Comparison of ENCODE assay signal across 1 cellular context in genomic region chr3:147423601-147424324, GRCh38.
TF ChIP-seq lines count a peak whose summit lies in the region.

No MANE protein-coding gene starts in this region.

TF ChIP-seq in H1, 55 proteins besides CTCF, POLR2A, EP300 and RAD21 (continued from another document):
- TF ChIP-seq TAF1 (IDR thresholded peaks at IDR 0.05; ENCODE audit: low read depth, low read length) = no peak
- TF ChIP-seq BCL11A (IDR thresholded peaks at IDR 0.05; ENCODE audit: low read depth in 2 of 2, low read length in 2 of 2) = no peak
- no peak for TF ChIP-seq TBP (IDR thresholded peaks at IDR 0.05; ENCODE audit: low read depth, low read length)
- no peak for TF ChIP-seq BRCA1 (IDR thresholded peaks at IDR 0.05; ENCODE audit: low read depth, low read length)
- TF ChIP-seq FOSL1 (IDR thresholded peaks at IDR 0.05; ENCODE audit: insufficient read depth, low read depth, low read length) = no peak
- TF ChIP-seq RXRA (IDR thresholded peaks at IDR 0.05; ENCODE audit: insufficient read depth, low read depth, low read length) = no peak
- TF ChIP-seq KDM1A (IDR thresholded peaks at IDR 0.05; ENCODE audit: borderline replicate concordance, low read length) = no peak
- TF ChIP-seq POU5F1 (IDR thresholded peaks at IDR 0.05; ENCODE audit: low read depth, low read length) = no peak
- TF ChIP-seq SRF (IDR thresholded peaks at IDR 0.05; ENCODE audit: low read depth, low read length) = no peak
- TF ChIP-seq EZH2 (IDR thresholded peaks at IDR 0.05; ENCODE audit: low read depth, low read length, severe bottlenecking) = peak; percentile 93
- no peak for TF ChIP-seq GTF2F1 (IDR thresholded peaks at IDR 0.05; ENCODE audit: borderline replicate concordance, low read depth, low read length)
- no peak for TF ChIP-seq NANOG (IDR thresholded peaks at IDR 0.05; ENCODE audit: insufficient read depth, low read depth, low read length, poor library complexity, severe bottlenecking)
- no peak for TF ChIP-seq EGR1 (IDR thresholded peaks at IDR 0.05; ENCODE audit: borderline replicate concordance, low read depth, low read length)
- TF ChIP-seq ATF2 (IDR thresholded peaks at IDR 0.05; ENCODE audit: low read length) = no peak
- TF ChIP-seq SAP30 (IDR thresholded peaks at IDR 0.05; ENCODE audit: insufficient read depth, insufficient replicate concordance, low read length) = no peak
- TF ChIP-seq CEBPB (IDR thresholded peaks at IDR 0.05; ENCODE audit: low read depth, low read length) = no peak
- TF ChIP-seq JUND (IDR thresholded peaks at IDR 0.05; ENCODE audit: low read length) = no peak
- TF ChIP-seq SUZ12 (IDR thresholded peaks at IDR 0.05; ENCODE audit: low read length) = peak; percentile 96
- TF ChIP-seq RBBP5 (IDR thresholded peaks at IDR 0.05; ENCODE audit: borderline replicate concordance, low read depth, low read length) = no peak
- TF ChIP-seq CREB1 (IDR thresholded peaks at IDR 0.05) = no peak
- peak; percentile 17 for TF ChIP-seq KDM4A (IDR thresholded peaks at IDR 0.05; ENCODE audit: low read depth, low read length, severe bottlenecking)
- TF ChIP-seq SIN3A (conservative IDR thresholded peaks at IDR 0.05 in 1 of 2, IDR thresholded peaks at IDR 0.05 in 1 of 2; ENCODE audit: low read depth in 1 of 2, low read length in 2 of 2) = no peak
- TF ChIP-seq CBX8 (IDR thresholded peaks at IDR 0.05; ENCODE audit: borderline replicate concordance, low read depth, low read length) = peak; percentile 68; the same call in 1 of the 2 replicates
- no peak for TF ChIP-seq SIX5 (IDR thresholded peaks at IDR 0.05; ENCODE audit: low read depth, low read length)
- TF ChIP-seq POLR2AphosphoS5 (IDR thresholded peaks at IDR 0.05; ENCODE audit: low read depth, low read length) = no peak
- TF ChIP-seq MAX (IDR thresholded peaks at IDR 0.05) = no peak
- no peak for TF ChIP-seq E2F6 (IDR thresholded peaks at IDR 0.05)
- no peak for TF ChIP-seq MAFK (IDR thresholded peaks at IDR 0.05; ENCODE audit: low read depth, low read length)
- no peak for TF ChIP-seq JUN (IDR thresholded peaks at IDR 0.05; ENCODE audit: low read depth, low read length)
- no peak for TF ChIP-seq ATF3 (IDR thresholded peaks at IDR 0.05; ENCODE audit: insufficient read depth, low read depth, low read length)
- no peak for TF ChIP-seq CHD7 (IDR thresholded peaks at IDR 0.05; ENCODE audit: insufficient replicate concordance, low read length)
- TF ChIP-seq RFX5 (IDR thresholded peaks at IDR 0.05; ENCODE audit: borderline replicate concordance, low read depth, low read length) = no peak
- TF ChIP-seq SIRT6 (IDR thresholded peaks at IDR 0.05; ENCODE audit: low read length) = no peak
- no peak for TF ChIP-seq CHD1 (IDR thresholded peaks at IDR 0.05; ENCODE audit: low read depth, low read length)
- no peak for TF ChIP-seq USF2 (IDR thresholded peaks at IDR 0.05; ENCODE audit: low read length)
- no peak for TF ChIP-seq SP2 (IDR thresholded peaks at IDR 0.05; ENCODE audit: low read length)
- no peak for TF ChIP-seq ASH2L (IDR thresholded peaks at IDR 0.05; ENCODE audit: low read length)
- no peak for TF ChIP-seq ZNF274 (IDR thresholded peaks at IDR 0.05; ENCODE audit: borderline replicate concordance, extremely low read depth, low read length)
- no peak for TF ChIP-seq HDAC6 (IDR thresholded peaks at IDR 0.05; ENCODE audit: low read depth, low read length)
TF ChIP-seq in H1: peak in this region for 5.
